8 cellular contexts compared by ENCODE assay signal in genomic region chr1:1121611-1122077, GRCh38. TPM values are rescaled to one million over a fixed set of nuclear protein-coding genes. Genes with fewer than 3 reads are reported as not detected.
A peak's percentile ranks its signal among the peaks of the same experiment; 100 is the strongest.
DNase-seq lines count a peak whose midpoint lies in the region; ATAC-seq and TF ChIP-seq lines count a peak whose summit lies in the region.

No MANE protein-coding gene starts in this region.

- no peaks in the 10 kb centered on the region for H3K79me2 ChIP-seq in MM.1S (ENCODE audit: low read length)
- H3K79me2 ChIP-seq in parathyroid adenoma = no peaks in the 10 kb centered on the region

- H3F3A ChIP-seq in MM.1S (ENCODE audit: insufficient read depth, low read length) = no peaks in the 10 kb centered on the region

- ATAC-seq in GM21723 (IDR thresholded peaks at IDR 0.05; ENCODE audit: unreplicated experiment) (no peak), HG02610 (IDR thresholded peaks at IDR 0.05; ENCODE audit: unreplicated experiment) (no peak)

- H3K4me3 ChIP-seq in MM.1S (ENCODE audit: low read length) (no peak overlapping the region), esophagus squamous epithelium (peak overlapping the region in 3 of 4 donors; percentile 20 to 58 (median 38)), parathyroid adenoma (ENCODE audit: low read depth, low read length) (no peak overlapping the region)

- no peaks in the 10 kb centered on the region for H3K4me1 ChIP-seq in MM.1S (ENCODE audit: low read length)
- peaks cover 12 to 25% (median 13%) of the 10 kb centered on the region in 3 donors for H3K4me1 ChIP-seq in esophagus squamous epithelium
- no peaks in the 10 kb centered on the region for H3K4me1 ChIP-seq in parathyroid adenoma

- H3K27ac ChIP-seq in MM.1S (ENCODE audit: low read length) (no peak overlapping the region), esophagus squamous epithelium (no peak overlapping the region), parathyroid adenoma (no peak overlapping the region)

- H3K36me3 ChIP-seq in MM.1S (replicated peaks; ENCODE audit: insufficient read depth, low read length) = no peaks in the 10 kb centered on the region
- no peaks in the 10 kb centered on the region for H3K36me3 ChIP-seq in esophagus squamous epithelium
- no peaks in the 10 kb centered on the region for H3K36me3 ChIP-seq in parathyroid adenoma (ENCODE audit: control insufficient read depth, insufficient read depth, low read length)

- H3K9me2 ChIP-seq in MM.1S (replicated peaks; ENCODE audit: insufficient read depth, low read length) = no peaks in the 10 kb centered on the region

- no peak for TF ChIP-seq POLR2A in esophagus squamous epithelium (IDR thresholded peaks at IDR 0.05)

- DNase-seq in DMS53 (lab: John Stamatoyannopoulos, UW) (peak; percentile 78), MM.1S (no peak), esophagus squamous epithelium (lab: John Stamatoyannopoulos, UW) (no peak), NCI-H2227 (lab: John Stamatoyannopoulos, UW; ENCODE audit: unreplicated experiment) (no peak), epidermal melanocyte (ENCODE audit: insufficient read length, low spot score) (no peak)

- intact Hi-C loops in esophagus squamous epithelium (cut with DNase I) = loop anchor here (5.0 to 10.0 kb wide), 2 partner anchors 123 to 171 kb away; partner anchors contain the start of gene C1QTNF12

- H3K4me2 ChIP-seq in MM.1S (ENCODE audit: low read depth, low read length) (peak overlapping the region; percentile 86; the same call in 1 of the 2 replicates), parathyroid adenoma (ENCODE audit: low read length) (peak overlapping the region; percentile 58)

- H3K9me3 ChIP-seq in MM.1S (replicated peaks; ENCODE audit: insufficient read depth, low read length) (no peaks in the 10 kb centered on the region), esophagus squamous epithelium (no peaks in the 10 kb centered on the region), parathyroid adenoma (ENCODE audit: control insufficient read depth, low read length) (no peaks in the 10 kb centered on the region)

- H4K20me1 ChIP-seq in MM.1S (ENCODE audit: insufficient read depth, low read length) = no peaks in the 10 kb centered on the region

- TF ChIP-seq CTCF in MM.1S (IDR thresholded peaks at IDR 0.05; ENCODE audit: low read length) = no peak
- no peak for TF ChIP-seq CTCF in esophagus squamous epithelium (IDR thresholded peaks at IDR 0.05)
- no peak for TF ChIP-seq CTCF in parathyroid adenoma (IDR thresholded peaks at IDR 0.05)

- H3K27me3 ChIP-seq in MM.1S (replicated peaks; ENCODE audit: insufficient read depth, low read length) = peaks cover 82% of the 10 kb centered on the region
- peaks cover 0 to 74% (median 0%) of the 10 kb centered on the region in 4 donors for H3K27me3 ChIP-seq in esophagus squamous epithelium
- no peaks in the 10 kb centered on the region for H3K27me3 ChIP-seq in parathyroid adenoma (ENCODE audit: control insufficient read depth, insufficient read depth, low read length)

- 71% methylated on average over 3 of the region's 15 CpGs; no CpG with 5 or more reads in 1 of the 2 donors for WGBS in esophagus squamous epithelium, 2 donors

- H3K9ac ChIP-seq in MM.1S (ENCODE audit: low read length) (no peak overlapping the region), parathyroid adenoma (no peak overlapping the region)

- no peak overlapping the region for H2AFZ ChIP-seq in MM.1S (ENCODE audit: low read length)
- peak overlapping the region; percentile 64 for H2AFZ ChIP-seq in parathyroid adenoma

RNA-seq across cellular contexts. Expression of gene C1orf159, which starts 5.8 kb away (rescaled TPM):
- 10 to 100 TPM in 3 of 4 donors, 1 to 10 TPM in 1; 6.9 to 19.6 (median 14.7) TPM for total RNA-seq in esophagus squamous epithelium

RNA-seq across cellular contexts. Expression of gene RNF223, which starts 47.5 kb away (rescaled TPM):
- total RNA-seq in esophagus squamous epithelium = 10 to 100 TPM; 11.8 to 25.3 (median 12.3) TPM

RNA-seq across cellular contexts. Expression of gene TTLL10, which starts 52.0 kb away (rescaled TPM):
- under 1 TPM in 2 of 4 donors, not detected in 2; 0.19 to 0.44 TPM for total RNA-seq in esophagus squamous epithelium

Comparison
In these comparisons a context has a peak if more than half of its experiments do, and no peak if none do; other contexts are left out.
1. H3K4me3 ChIP-seq: peak in esophagus squamous epithelium (3 of 4); none in MM.1S (single experiment) and parathyroid adenoma (single experiment).